In genomic region chr19:34556500-34556899, GRCh38 we compare ENCODE assay signal across 8 cellular contexts.
A peak's percentile ranks its signal among the peaks of the same experiment; 100 is the strongest.
DNase-seq lines count a peak whose midpoint lies in the region; ATAC-seq, FAIRE-seq and TF ChIP-seq lines count a peak whose summit lies in the region.

No MANE protein-coding gene starts in this region.

- H3K9me3 ChIP-seq in AG04450 (ENCODE audit: control insufficient read depth, insufficient read depth, low read length), result no peaks in the 10 kb centered on the region
- no peaks in the 10 kb centered on the region for H3K9me3 ChIP-seq in SJCRH30 (replicated peaks)

- H3K27ac Mint-ChIP-seq in GM23338, result no peak overlapping the region

- no peaks in the 10 kb centered on the region for H3K36me3 Mint-ChIP-seq in GM23338 (ENCODE audit: low read depth)

- TF ChIP-seq CTCF in AG04450 (IDR thresholded peaks at IDR 0.05; ENCODE audit: low read depth, low read length), result peak; percentile 29; the same call in 1 of the 2 replicates
- TF ChIP-seq CTCF in GM23338 (conservative IDR thresholded peaks at IDR 0.05; ENCODE audit: low read depth in 2 of 2), result peak; percentile 72 to 75

- H2AFZ ChIP-seq in GM23338, result no peak overlapping the region

- H3K36me3 ChIP-seq in GM23338 (ENCODE audit: insufficient read depth) (no peaks in the 10 kb centered on the region), SJCRH30 (no peaks in the 10 kb centered on the region)

- H3K27ac ChIP-seq in AG04450 (ENCODE audit: low read depth, low read length), result no peak overlapping the region
- H3K27ac ChIP-seq in GM23338 (ENCODE audit: low read depth), result no peak overlapping the region
- no peak overlapping the region for H3K27ac ChIP-seq in SJCRH30

- peaks cover 5% of the 10 kb centered on the region; the same call in 2 of the 3 replicates for H3K4me1 Mint-ChIP-seq in GM23338

- DNase-seq in AG04450 (ENCODE audit: low read depth, low spot score) (no peak), GM23338 (ENCODE audit: low spot score) (peak; percentile 75), SJCRH30 (peak; percentile 44 to 60), left cardiac atrium (no peak), urothelium cell line (ENCODE audit: low spot score) (no peak), middle frontal gyrus (ENCODE audit: extremely low spot score, low spot score) (no peak)

- H3K4me3 ChIP-seq in AG04450 (ENCODE audit: low read depth, low read length) (no peak overlapping the region), GM23338 (no peak overlapping the region), SJCRH30 (no peak overlapping the region)

- no peaks in the 10 kb centered on the region for H3F3A ChIP-seq in GM23338 (replicated peaks; ENCODE audit: low read depth)

- H3K79me2 ChIP-seq in GM23338 (replicated peaks; ENCODE audit: insufficient read depth), result no peaks in the 10 kb centered on the region

- no peaks in the 10 kb centered on the region for H3K9me2 ChIP-seq in GM23338 (ENCODE audit: insufficient read depth)

- H3K27me3 Mint-ChIP-seq in GM23338 (ENCODE audit: insufficient read depth, low read depth, poor library complexity), result peaks cover 8% of the 10 kb centered on the region

- peak; percentile 90 for ATAC-seq in GM23338
- peak; percentile 77 to 86 for ATAC-seq in left cardiac atrium
- no peak for ATAC-seq in HG03378 (IDR thresholded peaks at IDR 0.05; ENCODE audit: unreplicated experiment)
- no peak for ATAC-seq in activated CD4-positive, CD25-positive, alpha-beta regulatory T cell treated with anti-CD3 and anti-CD28 coated beads, Interleukin-2, amount 50 U/mL, for 24 hours

- H3K4me1 ChIP-seq in GM23338 (ENCODE audit: insufficient read depth) (peaks cover 4% of the 10 kb centered on the region), SJCRH30 (no peaks in the 10 kb centered on the region)

- POLR2A ChIA-PET in AG04450 (lab: Yijun Ruan, JAX), result no interaction called here

- H3K4me2 ChIP-seq in GM23338, result no peak overlapping the region

- no peaks in the 10 kb centered on the region for H4K20me1 ChIP-seq in GM23338 (replicated peaks; ENCODE audit: insufficient read depth)

- H3K27me3 ChIP-seq in AG04450 (ENCODE audit: control insufficient read depth, insufficient read depth, low read length) (peaks cover 2% of the 10 kb centered on the region), GM23338 (ENCODE audit: insufficient read depth) (no peaks in the 10 kb centered on the region), SJCRH30 (peaks cover 28% of the 10 kb centered on the region)

- intact Hi-C loops in left cardiac atrium (cut with DNase I), result loop anchor here in 1 of 2 donors (10.0 kb wide), 1 partner anchor 118 kb away; the partner anchor contains the start of genes SCGB2B2 and ZNF302

- no peak for FAIRE-seq in urothelium cell line (lab: Jason Lieb, UNC)

- CTCF ChIA-PET in AG04450 (lab: Charles Lee), result no interaction called here

- H3K9me3 Mint-ChIP-seq in GM23338, result peaks cover 3% of the 10 kb centered on the region; the same call in 1 of the 3 replicates

- no peak overlapping the region for H3K4me3 Mint-ChIP-seq in GM23338

TF ChIP-seq in GM23338, 12 proteins besides CTCF, POLR2A, EP300 and RAD21:
- TF ChIP-seq JUNB (IDR thresholded peaks at IDR 0.05; ENCODE audit: unreplicated experiment), result no peak
- no peak for TF ChIP-seq ZNF331 (CRISPR knock-in tag; IDR thresholded peaks at IDR 0.05; ENCODE audit: low read depth)
- TF ChIP-seq, protein P1, sequence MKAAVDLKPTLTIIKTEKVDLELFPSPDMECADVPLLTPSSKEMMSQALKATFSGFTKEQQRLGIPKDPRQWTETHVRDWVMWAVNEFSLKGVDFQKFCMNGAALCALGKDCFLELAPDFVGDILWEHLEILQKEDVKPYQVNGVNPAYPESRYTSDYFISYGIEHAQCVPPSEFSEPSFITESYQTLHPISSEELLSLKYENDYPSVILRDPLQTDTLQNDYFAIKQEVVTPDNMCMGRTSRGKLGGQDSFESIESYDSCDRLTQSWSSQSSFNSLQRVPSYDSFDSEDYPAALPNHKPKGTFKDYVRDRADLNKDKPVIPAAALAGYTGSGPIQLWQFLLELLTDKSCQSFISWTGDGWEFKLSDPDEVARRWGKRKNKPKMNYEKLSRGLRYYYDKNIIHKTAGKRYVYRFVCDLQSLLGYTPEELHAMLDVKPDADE (IDR thresholded peaks at IDR 0.05), result no peak

Comparison
In these comparisons a context has a peak if more than half of its experiments do, and no peak if none do; other contexts are left out.
1. DNase-seq: peak in GM23338 (single experiment) and SJCRH30 (2 of 2); none in AG04450 (single experiment), left cardiac atrium (single experiment), urothelium cell line (single experiment) and middle frontal gyrus (single experiment).
2. ATAC-seq: peak in GM23338 (single experiment) and left cardiac atrium (2 of 2); none in HG03378 (single experiment) and activated CD4-positive, CD25-positive, alpha-beta regulatory T cell treated with anti-CD3 and anti-CD28 coated beads, Interleukin-2, amount 50 U/mL, for 24 hours (0 of 2).